Comparison of ENCODE assay signal across 36 cellular contexts in the genomic region with DNA sequence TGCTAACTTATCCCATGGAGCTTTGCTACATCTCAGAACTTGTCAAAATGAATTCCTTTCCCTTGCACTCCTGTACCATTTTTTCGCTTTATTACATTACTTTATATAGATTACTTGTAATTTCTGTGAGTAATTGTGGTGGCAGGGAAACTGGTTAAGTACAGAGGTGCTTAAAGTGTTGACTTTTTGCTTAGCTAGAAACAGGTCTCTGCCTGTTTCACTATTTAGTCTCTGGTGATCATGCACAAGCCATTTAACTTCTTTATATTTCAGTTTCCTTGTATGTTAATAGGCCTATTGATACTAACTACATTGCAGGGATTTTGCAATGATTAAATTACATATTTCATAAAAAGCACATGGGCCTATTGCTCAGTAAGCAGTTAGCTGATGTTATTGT.
"Had no signal": no experiment of that assay in that cellular context is flagged by ENCODE, and none has a peak within 500 bp of the region (broad histone marks: within the 10 kb centered on the region; RNA-seq: fewer than 3 reads in every experiment).

No MANE protein-coding gene starts in this region.

- DNase-seq: activated CD4-positive, alpha-beta memory T cell treated with anti-CD3 and anti-CD28 coated beads for 36 hours; activated CD4-positive, alpha-beta T cell treated with anti-CD3 and anti-CD28 coated beads for 36 hours; activated CD4-positive, alpha-beta T cell treated with anti-CD3 and anti-CD28 coated beads, Interleukin-2, amount 10 ng/mL, durations not matched to agents 24 days and 14 days; activated CD4-positive, CD25-positive, alpha-beta regulatory T cell; activated CD4-positive, CD25-positive, alpha-beta regulatory T cell treated with anti-CD3 and anti-CD28 coated beads, Interleukin-2, amount 50 U/mL, for 72 hours; activated CD8-positive, alpha-beta memory T cell treated with anti-CD3 and anti-CD28 coated beads, Interleukin-2, amount 10 ng/mL, durations not matched to agents 7 days and 5 days; activated CD8-positive, alpha-beta memory T cell treated with anti-CD3 and anti-CD28 coated beads, Interleukin-2, amount 50 U/mL, for 4 hours; activated CD8-positive, alpha-beta T cell treated with anti-CD3 and anti-CD28 coated beads, Interleukin-2, amount 10 ng/mL, durations not matched to agents 7 days and 5 days; activated effector memory CD4-positive, alpha-beta T cell treated with anti-CD3 and anti-CD28 coated beads, Interleukin-2, amount 50 U/mL, for 16 hours; activated naive CD4-positive, alpha-beta T cell treated with anti-CD3 and anti-CD28 coated beads for 36 hours; activated naive CD8-positive, alpha-beta T cell treated with anti-CD3 and anti-CD28 coated beads for 36 hours; activated naive CD8-positive, alpha-beta T cell treated with anti-CD3 and anti-CD28 coated beads, Interleukin-2, amount 50 U/mL, for 24 hours; activated T-cell treated with anti-CD3 and anti-CD28 coated beads, Interleukin-2, amount 50 U/mL, for 1 hour; activated T-cell treated with anti-CD3 and anti-CD28 coated beads, Interleukin-2, amount 50 U/mL, for 48 hours; adrenal gland; amygdala; aorta; dorsolateral prefrontal cortex; effector memory CD4-positive, alpha-beta T cell; endodermal cell; foreskin fibroblast; gastrocnemius medialis; heart right ventricle; T-helper 1 cell; T-helper 17 cell; T1000; WERI-Rb-1 had no signal

- H3K9me3 ChIP-seq: adrenal gland, breast epithelium, gastrocnemius medialis, heart right ventricle had no signal

- ATAC-seq: activated CD4-positive, alpha-beta T cell treated with anti-CD3 and anti-CD28 coated beads for 36 hours; activated CD8-positive, alpha-beta memory T cell treated with anti-CD3 and anti-CD28 coated beads, Interleukin-2, amount 10 ng/mL, durations not matched to agents 7 days and 5 days; activated CD8-positive, alpha-beta T cell treated with anti-CD3 and anti-CD28 coated beads, Interleukin-2, amount 10 ng/mL, durations not matched to agents 7 days and 5 days; activated naive CD8-positive, alpha-beta T cell treated with anti-CD3 and anti-CD28 coated beads, Interleukin-2, amount 50 U/mL, for 24 hours; gastrocnemius medialis; heart right ventricle; T-helper 17 cell had no signal

- H3K4me1 Mint-ChIP-seq: activated CD4-positive, alpha-beta T cell treated with anti-CD3 and anti-CD28 coated beads for 36 hours; activated CD4-positive, alpha-beta T cell treated with anti-CD3 and anti-CD28 coated beads, Interleukin-2, amount 10 ng/mL, durations not matched to agents 24 days and 14 days; activated CD8-positive, alpha-beta memory T cell treated with anti-CD3 and anti-CD28 coated beads, Interleukin-2, amount 10 ng/mL, durations not matched to agents 7 days and 5 days; activated naive CD4-positive, alpha-beta T cell treated with anti-CD3 and anti-CD28 coated beads, Interleukin-2, amount 50 U/mL, for 24 hours; activated naive CD8-positive, alpha-beta T cell treated with anti-CD3 and anti-CD28 coated beads for 36 hours; activated naive CD8-positive, alpha-beta T cell treated with anti-CD3 and anti-CD28 coated beads, Interleukin-2, amount 50 U/mL, for 24 hours; central memory CD8-positive, alpha-beta T cell; endodermal cell; T-helper 17 cell had no signal

- H3K27me3 ChIP-seq: adrenal gland, breast epithelium, dorsolateral prefrontal cortex, gastrocnemius medialis, heart right ventricle had no signal

- H3K27ac ChIP-seq: adrenal gland, breast epithelium, dorsolateral prefrontal cortex, gastrocnemius medialis, heart right ventricle, WERI-Rb-1 had no signal

- H3K36me3 Mint-ChIP-seq: activated CD4-positive, alpha-beta memory T cell treated with anti-CD3 and anti-CD28 coated beads for 36 hours; activated CD8-positive, alpha-beta memory T cell treated with anti-CD3 and anti-CD28 coated beads, Interleukin-2, amount 10 ng/mL, durations not matched to agents 7 days and 5 days; activated naive CD4-positive, alpha-beta T cell treated with anti-CD3 and anti-CD28 coated beads, Interleukin-2, amount 50 U/mL, for 24 hours; activated naive CD8-positive, alpha-beta T cell treated with anti-CD3 and anti-CD28 coated beads for 36 hours had no signal

- H3K4me3 Mint-ChIP-seq: activated CD4-positive, alpha-beta memory T cell treated with anti-CD3 and anti-CD28 coated beads for 36 hours; activated CD4-positive, alpha-beta T cell treated with anti-CD3 and anti-CD28 coated beads for 36 hours; activated CD4-positive, alpha-beta T cell treated with anti-CD3 and anti-CD28 coated beads, Interleukin-2, amount 10 ng/mL, durations not matched to agents 24 days and 14 days; activated CD8-positive, alpha-beta memory T cell treated with anti-CD3 and anti-CD28 coated beads, Interleukin-2, amount 10 ng/mL, durations not matched to agents 7 days and 5 days; activated CD8-positive, alpha-beta T cell treated with anti-CD3 and anti-CD28 coated beads, Interleukin-2, amount 10 ng/mL, durations not matched to agents 7 days and 5 days; activated naive CD4-positive, alpha-beta T cell treated with anti-CD3 and anti-CD28 coated beads for 36 hours; activated naive CD4-positive, alpha-beta T cell treated with anti-CD3 and anti-CD28 coated beads, Interleukin-2, amount 50 U/mL, for 24 hours; activated naive CD8-positive, alpha-beta T cell treated with anti-CD3 and anti-CD28 coated beads for 36 hours; activated naive CD8-positive, alpha-beta T cell treated with anti-CD3 and anti-CD28 coated beads, Interleukin-2, amount 50 U/mL, for 24 hours; activated T-helper 1 cell treated with anti-CD3 and anti-CD28 coated beads, Interleukin-12 subunit alpha, Interleukin-12 subunit beta, Interleukin-2, Interleukin-4 antibody, amounts not matched to agents 30 ng/mL and 10 ng/mL and 1 ng/mL, durations not matched to agents 14 hours and 24 hours and 36 hours; brain; central memory CD8-positive, alpha-beta T cell; dendritic cell treated with granulocyte-macrophage colony-stimulating factor and Interleukin-4, amounts not matched to agents 40 ng/mL and 50 ng/mL, for 4 days; endodermal cell; T-helper 17 cell; T-helper 2 cell treated with Interferon-gamma antibody and Interleukin-4, amounts not matched to agents 5 μg/mL and 100 μg/mL, for 36 hours had no signal

- H3K36me3 ChIP-seq: adrenal gland, breast epithelium, gastrocnemius medialis, heart right ventricle, WERI-Rb-1 had no signal

- H3K27ac Mint-ChIP-seq: activated CD4-positive, alpha-beta memory T cell treated with anti-CD3 and anti-CD28 coated beads for 36 hours; activated CD4-positive, alpha-beta T cell treated with anti-CD3 and anti-CD28 coated beads for 36 hours; activated CD4-positive, alpha-beta T cell treated with anti-CD3 and anti-CD28 coated beads, Interleukin-2, amount 10 ng/mL, durations not matched to agents 24 days and 14 days; activated CD8-positive, alpha-beta memory T cell treated with anti-CD3 and anti-CD28 coated beads, Interleukin-2, amount 10 ng/mL, durations not matched to agents 7 days and 5 days; activated CD8-positive, alpha-beta T cell treated with anti-CD3 and anti-CD28 coated beads, Interleukin-2, amount 10 ng/mL, durations not matched to agents 7 days and 5 days; activated naive CD4-positive, alpha-beta T cell treated with anti-CD3 and anti-CD28 coated beads for 36 hours; activated naive CD4-positive, alpha-beta T cell treated with anti-CD3 and anti-CD28 coated beads, Interleukin-2, amount 50 U/mL, for 24 hours; activated naive CD8-positive, alpha-beta T cell treated with anti-CD3 and anti-CD28 coated beads for 36 hours; activated naive CD8-positive, alpha-beta T cell treated with anti-CD3 and anti-CD28 coated beads, Interleukin-2, amount 50 U/mL, for 24 hours; activated T-helper 1 cell treated with anti-CD3 and anti-CD28 coated beads, Interleukin-12 subunit alpha, Interleukin-12 subunit beta, Interleukin-2, Interleukin-4 antibody, amounts not matched to agents 30 ng/mL and 10 ng/mL and 1 ng/mL, durations not matched to agents 14 hours and 24 hours and 36 hours; activated T-helper 2 cell treated with anti-CD3 and anti-CD28 coated beads, Interferon-gamma antibody, Interleukin-2, Interleukin-4, amounts not matched to agents 10 μg/mL and 5 μg/mL and 100 μg/mL, durations not matched to agents 14 hours and 24 hours and 36 hours; dendritic cell treated with granulocyte-macrophage colony-stimulating factor and Interleukin-4, amounts not matched to agents 40 ng/mL and 50 ng/mL, for 4 days; endodermal cell; T-helper 17 cell; T-helper 2 cell treated with Interferon-gamma antibody and Interleukin-4, amounts not matched to agents 5 μg/mL and 100 μg/mL, for 36 hours had no signal

- H3K4me1 ChIP-seq: adrenal gland, breast epithelium had no signal

- H3K4me3 ChIP-seq: adrenal gland, breast epithelium, coronary artery, dorsolateral prefrontal cortex, gastrocnemius medialis, heart right ventricle had no signal

- H3K27me3 Mint-ChIP-seq: activated CD4-positive, alpha-beta memory T cell treated with anti-CD3 and anti-CD28 coated beads for 36 hours; activated CD4-positive, alpha-beta T cell treated with anti-CD3 and anti-CD28 coated beads for 36 hours; activated CD4-positive, alpha-beta T cell treated with anti-CD3 and anti-CD28 coated beads, Interleukin-2, amount 10 ng/mL, durations not matched to agents 24 days and 14 days; activated CD8-positive, alpha-beta memory T cell treated with anti-CD3 and anti-CD28 coated beads, Interleukin-2, amount 10 ng/mL, durations not matched to agents 7 days and 5 days; activated naive CD4-positive, alpha-beta T cell treated with anti-CD3 and anti-CD28 coated beads, Interleukin-2, amount 50 U/mL, for 24 hours; activated naive CD8-positive, alpha-beta T cell treated with anti-CD3 and anti-CD28 coated beads for 36 hours; activated naive CD8-positive, alpha-beta T cell treated with anti-CD3 and anti-CD28 coated beads, Interleukin-2, amount 50 U/mL, for 24 hours; brain; dendritic cell treated with granulocyte-macrophage colony-stimulating factor and Interleukin-4, amounts not matched to agents 40 ng/mL and 50 ng/mL, for 4 days; T-helper 17 cell had no signal

- H3K9me3 Mint-ChIP-seq: activated CD4-positive, alpha-beta T cell treated with anti-CD3 and anti-CD28 coated beads, Interleukin-2, amount 10 ng/mL, durations not matched to agents 24 days and 14 days; activated naive CD4-positive, alpha-beta T cell treated with anti-CD3 and anti-CD28 coated beads for 36 hours; activated naive CD4-positive, alpha-beta T cell treated with anti-CD3 and anti-CD28 coated beads, Interleukin-2, amount 50 U/mL, for 24 hours; activated naive CD8-positive, alpha-beta T cell treated with anti-CD3 and anti-CD28 coated beads for 36 hours; activated naive CD8-positive, alpha-beta T cell treated with anti-CD3 and anti-CD28 coated beads, Interleukin-2, amount 50 U/mL, for 24 hours; activated T-helper 1 cell treated with anti-CD3 and anti-CD28 coated beads, Interleukin-12 subunit alpha, Interleukin-12 subunit beta, Interleukin-2, Interleukin-4 antibody, amounts not matched to agents 30 ng/mL and 10 ng/mL and 1 ng/mL, durations not matched to agents 14 hours and 24 hours and 36 hours; activated T-helper 2 cell treated with anti-CD3 and anti-CD28 coated beads, Interferon-gamma antibody, Interleukin-2, Interleukin-4, amounts not matched to agents 10 μg/mL and 5 μg/mL and 100 μg/mL, durations not matched to agents 14 hours and 24 hours and 36 hours; dendritic cell treated with granulocyte-macrophage colony-stimulating factor and Interleukin-4, amounts not matched to agents 40 ng/mL and 50 ng/mL, for 4 days; endodermal cell; T-helper 2 cell treated with Interferon-gamma antibody and Interleukin-4, amounts not matched to agents 5 μg/mL and 100 μg/mL, for 36 hours had no signal
